Comparison of ENCODE assay signal across 8 cellular contexts in genomic region chr15:42133892-42134502, GRCh38. TPM values are rescaled to one million over a fixed set of nuclear protein-coding genes. Genes with fewer than 3 reads are reported as not detected.
DNase-seq lines count a peak whose midpoint lies in the region; ATAC-seq and TF ChIP-seq lines count a peak whose summit lies in the region.

No MANE protein-coding gene starts in this region.

- no peaks in the 10 kb centered on the region for H4K20me1 ChIP-seq in H9 (ENCODE audit: control insufficient read depth, insufficient read depth, insufficient read length)

- H2AK5ac ChIP-seq in H9 (ENCODE audit: insufficient read length, low read length), result no peak overlapping the region

- H3K9me3 ChIP-seq in H9 (ENCODE audit: control insufficient read depth, low read depth, low read length), result no peaks in the 10 kb centered on the region
- H3K9me3 ChIP-seq in NT2/D1 (ENCODE audit: insufficient read depth, low read length), result peaks cover 9% of the 10 kb centered on the region; the same call in 1 of the 2 replicates
- no peaks in the 10 kb centered on the region for H3K9me3 ChIP-seq in spleen

- no peak overlapping the region for H4K91ac ChIP-seq in H9 (ENCODE audit: insufficient read length, low read depth, low read length)

- H3T11ph ChIP-seq in H9 (ENCODE audit: low read length), result no peak overlapping the region

- no peak for ATAC-seq in omental fat pad (ENCODE audit: low FRiP score)

- H3K36me3 Mint-ChIP-seq in CD14-positive monocyte (no peaks in the 10 kb centered on the region), H9 (ENCODE audit: insufficient read depth in 1 of 3, low read depth in 3 of 3) (no peaks in the 10 kb centered on the region)

- H2BK15ac ChIP-seq in H9 (ENCODE audit: low read depth, low read length), result no peak overlapping the region

- H3K9me3 Mint-ChIP-seq in CD14-positive monocyte (no peaks in the 10 kb centered on the region), H9 (peaks cover 0 to 2% of the 10 kb centered on the region in 2 experiments; a peak in 1 of 5 replicates)

- H3K4me1 Mint-ChIP-seq in CD14-positive monocyte (peaks cover 4% of the 10 kb centered on the region), H9 (peaks cover 7 to 14% of the 10 kb centered on the region in 2 experiments)

- no peak overlapping the region for H2BK12ac ChIP-seq in H9 (ENCODE audit: insufficient read length, low read depth, low read length)

- H3K79me1 ChIP-seq in H9 (ENCODE audit: insufficient read depth, low read depth, low read length, poor library complexity, severe bottlenecking), result no peaks in the 10 kb centered on the region

- H3K4me3 ChIP-seq in NT2/D1 (ENCODE audit: insufficient read length, low read depth) (no peak overlapping the region), spleen (no peak overlapping the region)

- WGBS in H9 (ENCODE audit: extremely low coverage, insufficient read length, low lambda C conversion rate), result no CpG with 5 or more reads among the region's 11 CpGs
- WGBS in spleen, 5 donors, result 60 to 73% (median 64%) methylated on average over 11 of the region's 11 CpGs

- H3K79me2 ChIP-seq in H9 (ENCODE audit: insufficient read depth, low read length), result no peaks in the 10 kb centered on the region

- H2AFZ ChIP-seq in H9 (ENCODE audit: low read length), result no peak overlapping the region

- no peak overlapping the region for H3K56ac ChIP-seq in H9 (ENCODE audit: insufficient read length, low read depth, low read length)

- no peak overlapping the region for H3K14ac ChIP-seq in H9 (ENCODE audit: insufficient read depth, low read length)

- no peak overlapping the region for H2BK5ac ChIP-seq in H9 (ENCODE audit: insufficient read length, low read length)

- no peak overlapping the region for H3K4me2 ChIP-seq in H9 (ENCODE audit: insufficient read depth, insufficient read length, low read length)

- H4K8ac ChIP-seq in H9 (replicated peaks; ENCODE audit: insufficient read length, low read depth, low read length), result no peak overlapping the region

- H3K27me3 Mint-ChIP-seq in CD14-positive monocyte (ENCODE audit: low read depth in 3 of 3), result peaks cover 0 to 1% (median 0%) of the 10 kb centered on the region in 3 donors
- H3K27me3 Mint-ChIP-seq in H9 (ENCODE audit: low read depth), result no peaks in the 10 kb centered on the region

- H3K4me1 ChIP-seq in H9 (ENCODE audit: insufficient read depth, low read length) (no peaks in the 10 kb centered on the region), NT2/D1 (ENCODE audit: insufficient read depth, insufficient read length) (peaks cover 3% of the 10 kb centered on the region), spleen (no peaks in the 10 kb centered on the region)

- no peak for TF ChIP-seq POLR2A in spleen (IDR thresholded peaks at IDR 0.05)

- H3K9ac ChIP-seq in H9 (ENCODE audit: extremely low read depth, insufficient read length, low read length), result no peak overlapping the region
- H3K9ac ChIP-seq in NT2/D1 (ENCODE audit: insufficient read length, low read depth), result no peak overlapping the region

- no peak overlapping the region for H2BK20ac ChIP-seq in H9 (ENCODE audit: low read depth, low read length, poor library complexity, severe bottlenecking)

- no peak overlapping the region for H3K23ac ChIP-seq in H9 (ENCODE audit: insufficient read length, low read depth, low read length)

- H4K5ac ChIP-seq in H9 (ENCODE audit: insufficient read length, low read depth, low read length), result no peak overlapping the region

- H3K27ac Mint-ChIP-seq in CD14-positive monocyte (no peak overlapping the region), H9 (no peak overlapping the region)

- intact Hi-C loops in CD14-positive monocyte (cut with micrococcal nuclease), result loop anchor here (2.0 to 5.0 kb wide), 2 partner anchors 67 to 147 kb away; no protein-coding TSS in a partner anchor
- intact Hi-C loops in spleen (cut with DNase I; ENCODE audit: low total_unique reads), result no loop called here

- TF ChIP-seq CTCF in CD14-positive monocyte (IDR thresholded peaks at IDR 0.05) (peak; percentile 81), H9 (conservative IDR thresholded peaks at IDR 0.05) (peak; percentile 87), spleen (IDR thresholded peaks at IDR 0.05 in 8 of 11, conservative IDR thresholded peaks at IDR 0.05 in 3 of 11) (peak in 8 of 11 experiments; percentile 30 to 65 (median 46)), omental fat pad (IDR thresholded peaks at IDR 0.05) (no peak)

- H3K27me3 ChIP-seq in H9 (ENCODE audit: insufficient read depth, low read length), result no peaks in the 10 kb centered on the region
- no peaks in the 10 kb centered on the region for H3K27me3 ChIP-seq in NT2/D1 (ENCODE audit: insufficient read depth, insufficient read length)
- H3K27me3 ChIP-seq in spleen (replicated peaks in 1 of 7), result peaks cover 0 to 24% (median 0%) of the 10 kb centered on the region in 7 donors

- no peak overlapping the region for H2BK120ac ChIP-seq in H9 (ENCODE audit: low read depth, low read length, poor library complexity, severe bottlenecking)

- no peak overlapping the region for H3K18ac ChIP-seq in H9 (ENCODE audit: insufficient read length, low read depth, low read length)

- H3K4me3 Mint-ChIP-seq in CD14-positive monocyte, result no peak overlapping the region
- no peak overlapping the region for H3K4me3 Mint-ChIP-seq in H9

- H3K27ac ChIP-seq in H9 (ENCODE audit: insufficient read length, low read depth, low read length) (no peak overlapping the region), spleen (no peak overlapping the region)

- no peak for DNase-seq in CD14-positive monocyte (ENCODE audit: low spot score)
- peak; percentile 89 for DNase-seq in H9
- peak; percentile 48 for DNase-seq in NT2/D1 (ENCODE audit: low read depth, low spot score)
- peak; percentile 30 for DNase-seq in activated T-cell treated with anti-CD3 and anti-CD28 coated beads for 4 hours
- DNase-seq in germinal center (ENCODE audit: low spot score), result peak; percentile 63
- DNase-seq in spleen, result no peak
- DNase-seq in omental fat pad (ENCODE audit: low spot score), result no peak
- no peak for DNase-seq in GF-D8 (lab: John Stamatoyannopoulos, UW)

- H3K36me3 ChIP-seq in NT2/D1 (ENCODE audit: insufficient read depth, insufficient read length, low read length) (no peaks in the 10 kb centered on the region), spleen (no peaks in the 10 kb centered on the region)

- H3K4ac ChIP-seq in H9 (ENCODE audit: low read depth, low read length), result no peak overlapping the region

- H3K23me2 ChIP-seq in H9 (ENCODE audit: insufficient read length, low read depth, low read length, poor library complexity, severe bottlenecking), result no peaks in the 10 kb centered on the region

RNA-seq across cellular contexts. Expression of gene PLA2G4F, which starts 22.4 kb away (rescaled TPM):
- not detected for polyA plus RNA-seq in CD14-positive monocyte
- total RNA-seq in H9 (2021), result not detected in 2 replicates
- total RNA-seq in spleen, result not detected
- polyA plus RNA-seq in spleen, result under 1 TPM in 1 of 3 donors, not detected in 2; 0.03 TPM
- not detected for total RNA-seq in omental fat pad

RNA-seq across cellular contexts. Expression of gene PLA2G4D, which starts 39.6 kb away (rescaled TPM):
- polyA plus RNA-seq in CD14-positive monocyte, result not detected
- 0.33 TPM in 1 of 2 replicates, not detected in the other for total RNA-seq in H9 (2021)
- total RNA-seq in spleen, result not detected
- polyA plus RNA-seq in spleen, result not detected
- under 1 TPM in 1 of 4 donors, not detected in 3; 0.09 TPM for total RNA-seq in omental fat pad

Comparison
In these comparisons a context has a peak if more than half of its experiments do, and no peak if none do; other contexts are left out.
1. DNase-seq: peak in H9 (single experiment), NT2/D1 (single experiment), activated T-cell treated with anti-CD3 and anti-CD28 coated beads for 4 hours (single experiment) and germinal center (single experiment); none in CD14-positive monocyte (single experiment), spleen (single experiment), omental fat pad (single experiment) and GF-D8 (single experiment).
2. CTCF ChIP-seq: peak in CD14-positive monocyte (single experiment), H9 (single experiment) and spleen (8 of 11); none in omental fat pad (0 of 3).